ENCODE assay signal across 16 cellular contexts in the genomic region with DNA sequence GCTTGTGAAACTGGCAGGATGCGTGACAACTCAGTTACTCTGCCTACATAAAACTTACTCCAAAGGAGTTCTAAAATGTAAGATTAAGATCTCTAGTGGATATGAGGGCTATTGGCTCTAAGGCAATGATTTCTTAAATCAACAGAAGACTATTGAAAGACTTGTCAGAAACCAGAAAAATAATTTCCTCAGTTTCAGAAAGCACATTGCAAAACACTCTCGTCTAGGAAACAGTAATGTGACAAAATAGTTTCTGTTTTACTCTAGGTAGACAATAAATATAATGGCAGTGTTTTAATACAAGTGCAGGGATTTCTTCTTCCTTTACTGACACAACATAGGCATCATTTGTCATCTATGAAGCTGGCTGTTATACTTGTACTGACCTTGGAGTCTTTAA.
"Had no signal": no experiment of that assay in that cellular context is flagged by ENCODE, and none has a peak within 500 bp of the region (broad histone marks: within the 10 kb centered on the region; RNA-seq: fewer than 3 reads in every experiment).

No MANE protein-coding gene starts in this region.

- ATAC-seq: activated CD4-positive, alpha-beta T cell treated with anti-CD3 and anti-CD28 coated beads for 36 hours; pancreas; stimulated activated naive CD8-positive, alpha-beta T cell treated with anti-CD3 and anti-CD28 coated beads, Interleukin-15, amount 100 ng/mL, for 72 hours had no signal

- H3K36me3 ChIP-seq: brain microvascular endothelial cell, neural progenitor cell, pancreas had no signal

- H3K9me3 ChIP-seq: pancreas, testis had no signal

- H3K27ac ChIP-seq: brain microvascular endothelial cell, hepatocyte, neural progenitor cell, pancreas, testis, VCaP had no signal

- H3K27me3 ChIP-seq: brain microvascular endothelial cell, hepatocyte, neural progenitor cell, pancreas, testis had no signal

- DNase-seq: activated CD4-positive, alpha-beta memory T cell treated with anti-CD3 and anti-CD28 coated beads, Interleukin-2, amount 10 ng/mL, durations not matched to agents 7 days and 5 days; activated CD4-positive, alpha-beta T cell treated with anti-CD3 and anti-CD28 coated beads for 36 hours; activated gamma-delta T cell; activated T-cell treated with anti-CD3 and anti-CD28 coated beads, Interleukin-2, amount 50 U/mL, for 48 hours; brain microvascular endothelial cell; dermis blood vessel endothelial cell; erythroblast; kidney; pancreas; retina; stimulated activated CD4-positive, alpha-beta T cell treated with anti-CD3 and anti-CD28 coated beads, Interleukin-4, amount 100 ng/mL, for 4 hours; stimulated activated naive CD8-positive, alpha-beta T cell treated with anti-CD3 and anti-CD28 coated beads, Interleukin-15, amount 100 ng/mL, for 72 hours; testis had no signal

- H3K4me2 ChIP-seq: hepatocyte, neural progenitor cell had no signal

- H3K4me1 ChIP-seq: neural progenitor cell, pancreas had no signal

- H3K9ac ChIP-seq: neural progenitor cell had no signal

- H3K4me3 ChIP-seq: hepatocyte, neural progenitor cell, pancreas, testis had no signal

- H2AFZ ChIP-seq: hepatocyte, neural progenitor cell had no signal

- H3K79me2 ChIP-seq: hepatocyte had no signal
